In the genomic region with DNA sequence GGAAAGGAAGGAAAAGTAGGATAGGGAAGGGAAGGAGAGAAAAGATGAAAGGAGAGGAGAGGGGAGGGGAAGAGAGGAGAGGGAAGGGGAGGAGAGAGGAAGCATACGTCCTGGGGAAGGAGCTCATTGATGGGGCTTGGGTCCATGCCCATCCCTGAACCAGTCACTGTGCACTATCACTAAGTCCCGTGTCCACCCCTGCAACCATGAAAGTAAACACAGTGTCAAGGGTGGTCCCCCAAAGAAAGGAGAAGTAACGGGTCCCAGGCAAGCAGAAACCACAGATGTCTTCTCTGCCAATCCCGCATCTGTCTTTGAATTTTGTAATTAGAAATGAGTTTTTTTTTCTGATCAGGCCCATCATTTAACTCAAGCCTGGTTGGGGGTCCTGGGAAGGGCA, we compare ENCODE assay signal across 1 cellular context.
TF ChIP-seq lines count a peak whose summit lies in the region.

No MANE protein-coding gene starts in this region.

TF ChIP-seq in H1, 55 proteins besides CTCF, POLR2A, EP300 and RAD21 (continued from another document):
- TF ChIP-seq CBX8 (IDR thresholded peaks at IDR 0.05; ENCODE audit: borderline replicate concordance, low read depth, low read length) (no peak), SIN3A (conservative IDR thresholded peaks at IDR 0.05 in 1 of 2, IDR thresholded peaks at IDR 0.05 in 1 of 2; ENCODE audit: low read depth in 1 of 2, low read length in 2 of 2) (no peak), MAFK (IDR thresholded peaks at IDR 0.05; ENCODE audit: low read depth, low read length) (no peak), SIX5 (IDR thresholded peaks at IDR 0.05; ENCODE audit: low read depth, low read length) (no peak), SAP30 (IDR thresholded peaks at IDR 0.05; ENCODE audit: insufficient read depth, insufficient replicate concordance, low read length) (no peak), FOSL1 (IDR thresholded peaks at IDR 0.05; ENCODE audit: insufficient read depth, low read depth, low read length) (no peak), ZNF274 (IDR thresholded peaks at IDR 0.05; ENCODE audit: borderline replicate concordance, extremely low read depth, low read length) (no peak)
